1 cellular context compared by ENCODE assay signal in genomic region chr14:32669416-32669815, GRCh38.
TF ChIP-seq lines count a peak whose summit lies in the region.

No MANE protein-coding gene starts in this region.

TF ChIP-seq in HEK293, 187 proteins besides CTCF, POLR2A, EP300 and RAD21 (continued from another document):
- no peak for TF ChIP-seq INSM2 (tag by site-specific recombination; IDR thresholded peaks at IDR 0.05)
